9 cellular contexts compared by ENCODE assay signal in genomic region chr14:75222208-75222701, GRCh38. TPM values are rescaled to one million over a fixed set of nuclear protein-coding genes. Genes with fewer than 3 reads are reported as not detected.
DNase-seq lines count a peak whose midpoint lies in the region; TF ChIP-seq lines count a peak whose summit lies in the region.
"Had no signal": no experiment of that assay in that cellular context is flagged by ENCODE, and none has a peak within 500 bp of the region (broad histone marks: within the 10 kb centered on the region; RNA-seq: fewer than 3 reads in every experiment).

No MANE protein-coding gene starts in this region.

- H3K27me3 ChIP-seq in ovary, result no peaks in the 10 kb centered on the region

- POLR2A ChIA-PET in HEK293T (lab: Yijun Ruan, JAX), result no interaction called here

- CTCF ChIA-PET in HEK293T (lab: Yijun Ruan, JAX), result no interaction called here

- no peak overlapping the region for H3K27ac ChIP-seq in ovary
- H3K27ac ChIP-seq: thoracic aorta had no signal

- H3K9me3 ChIP-seq in ovary, result no peaks in the 10 kb centered on the region
- H3K9me3 ChIP-seq: thoracic aorta had no signal

- H3K36me3 ChIP-seq in ovary, result no peaks in the 10 kb centered on the region
- H3K36me3 ChIP-seq: thoracic aorta had no signal

- TF ChIP-seq POLR2A in ovary (IDR thresholded peaks at IDR 0.05), result no peak

- no peak for TF ChIP-seq EP300 in ovary (IDR thresholded peaks at IDR 0.05)

- intact Hi-C loops in ovary (cut with DNase I), result no loop called here

- no peak for TF ChIP-seq CTCF in ovary (IDR thresholded peaks at IDR 0.05)

- H3K4me3 ChIP-seq in ovary, result no peak overlapping the region
- H3K4me3 ChIP-seq: thoracic aorta had no signal

- H3K4me1 ChIP-seq in ovary (ENCODE audit: insufficient read depth), result no peaks in the 10 kb centered on the region

- WGBS in ovary, 3 donors, result 62 to 80% (median 70%) methylated on average over 12 of the region's 12 CpGs

- DNase-seq in AG20443 (ENCODE audit: low spot score) (peak; percentile 83), HCEC 1CT (peak; percentile 62), SW 1271 (lab: John Stamatoyannopoulos, UW) (peak; percentile 19 to 32), hepatic stellate cell (ENCODE audit: low spot score) (peak; percentile 91), ovary (no peak), HEK293T (ENCODE audit: extremely low spot score) (no peak), NCI-H1694 (lab: John Stamatoyannopoulos, UW) (no peak), DMS79 (lab: John Stamatoyannopoulos, UW) (no peak)

TF ChIP-seq in HEK293T, 16 proteins besides CTCF, POLR2A, EP300 and RAD21:
- TF ChIP-seq PKNOX1 (IDR thresholded peaks at IDR 0.05), result no peak
- TF ChIP-seq L3MBTL2 (conservative IDR thresholded peaks at IDR 0.05), result no peak

RNA-seq across cellular contexts. Expression of gene TMED10, which starts 45.8 kb away (rescaled TPM):
- total RNA-seq in ovary, result 100 to 1,000 TPM; 172 to 446 (median 287) TPM
- 100 to 1,000 TPM; 164 to 315 TPM for polyA plus RNA-seq in ovary

RNA-seq across cellular contexts. Expression of gene FOS, which starts 56.4 kb away (rescaled TPM):
- total RNA-seq in ovary, result 1,000 to 10,000 TPM in 2 of 7 donors, 100 to 1,000 TPM in 5; 115 to 2,019 (median 178) TPM
- polyA plus RNA-seq in ovary, result 100 to 1,000 TPM; 129 to 499 TPM

Comparison
In these comparisons a context has a peak if more than half of its experiments do, and no peak if none do; other contexts are left out.
1. DNase-seq: peak in AG20443 (single experiment), HCEC 1CT (single experiment), SW 1271 (2 of 2) and hepatic stellate cell (single experiment); none in ovary (0 of 5), HEK293T (single experiment), NCI-H1694 (single experiment) and DMS79 (single experiment).